In genomic region chr7:2224491-2224928, GRCh38 we compare ENCODE assay signal across 19 cellular contexts. TPM values are rescaled to one million over a fixed set of nuclear protein-coding genes. Genes with fewer than 3 reads are reported as not detected.
DNase-seq lines count a peak whose midpoint lies in the region; ATAC-seq and TF ChIP-seq lines count a peak whose summit lies in the region.
"Had no signal": no experiment of that assay in that cellular context is flagged by ENCODE, and none has a peak within 500 bp of the region (broad histone marks: within the 10 kb centered on the region; RNA-seq: fewer than 3 reads in every experiment).

No MANE protein-coding gene starts in this region.

- peaks cover 5% of the 10 kb centered on the region for H3K4me1 Mint-ChIP-seq in endodermal cell
- H3K4me1 Mint-ChIP-seq in neural crest cell = no peaks in the 10 kb centered on the region

- H3K9ac ChIP-seq in PC-3 (ENCODE audit: low read length) (peak overlapping the region; percentile 25; the same call in 1 of the 2 replicates), endodermal cell (ENCODE audit: extremely low read depth, low read length, poor library complexity, severe bottlenecking) (no peak overlapping the region)
- H3K9ac ChIP-seq: GM23248, KMS-11 had no signal

- DNase-seq in PC-3 = no peak
- no peak for DNase-seq in endodermal cell
- no peak for DNase-seq in neural crest cell (ENCODE audit: low read depth, low spot score)
- DNase-seq in suprapubic skin (ENCODE audit: low spot score in 2 of 2) = no peak
- DNase-seq in middle frontal gyrus (ENCODE audit: extremely low spot score, low spot score) = no peak
- no peak for DNase-seq in stomach
- DNase-seq: CD8-positive, alpha-beta T cell; DND-41; GF-D8; GM23248; NCI-H187 treated with DMSO at 0.1 percent for 48 hours; NCI-H2171; NCI-H446 treated with DMSO at 0.1 percent for 48 hours; NCI-H774; SJCRH30 had no signal

- POLR2A ChIA-PET in PC-3 (lab: Charles Lee; ENCODE audit: unreplicated experiment) = no interaction called here

- no peaks in the 10 kb centered on the region for H3K27me3 Mint-ChIP-seq in endodermal cell (ENCODE audit: insufficient read depth)
- no peaks in the 10 kb centered on the region for H3K27me3 Mint-ChIP-seq in neural crest cell (ENCODE audit: low read depth)

- no peak overlapping the region for H2AFZ ChIP-seq in PC-3 (ENCODE audit: low read length)
- H2AFZ ChIP-seq: GM23248 had no signal

- H3K27ac ChIP-seq in PC-3 (ENCODE audit: low read length) (peak overlapping the region; percentile 93), endodermal cell (ENCODE audit: low read depth, low read length) (no peak overlapping the region), suprapubic skin (peak overlapping the region; percentile 61), gastroesophageal sphincter (no peak overlapping the region), stomach (no peak overlapping the region)
- H3K27ac ChIP-seq: GM23248, KMS-11, SJCRH30 had no signal

- no peak for TF ChIP-seq CTCF in PC-3 (conservative IDR thresholded peaks at IDR 0.05; ENCODE audit: low read depth, low read length)
- no peak for TF ChIP-seq CTCF in endodermal cell (conservative IDR thresholded peaks at IDR 0.05)
- TF ChIP-seq CTCF in neural crest cell (conservative IDR thresholded peaks at IDR 0.05) = no peak
- TF ChIP-seq CTCF in suprapubic skin (IDR thresholded peaks at IDR 0.05) = no peak
- no peak for TF ChIP-seq CTCF in gastroesophageal sphincter (IDR thresholded peaks at IDR 0.05)
- no peak for TF ChIP-seq CTCF in stomach (IDR thresholded peaks at IDR 0.05)

- H3K4me1 ChIP-seq in PC-3 (ENCODE audit: insufficient read depth, low read length) (peaks cover 27% of the 10 kb centered on the region), endodermal cell (ENCODE audit: control insufficient read depth, insufficient read depth, low read length) (no peaks in the 10 kb centered on the region), suprapubic skin (peaks cover 10% of the 10 kb centered on the region), gastroesophageal sphincter (peaks cover 0 to 6% (median 0%) of the 10 kb centered on the region in 3 donors), stomach (no peaks in the 10 kb centered on the region)
- H3K4me1 ChIP-seq: SJCRH30 had no signal

- H3K79me2 ChIP-seq in PC-3 (ENCODE audit: low read length) = peaks cover 52% of the 10 kb centered on the region

- H3K4me3 ChIP-seq in PC-3 (ENCODE audit: low read length) (peak overlapping the region; percentile 41; the same call in 1 of the 2 replicates), endodermal cell (ENCODE audit: low read length) (no peak overlapping the region), suprapubic skin (no peak overlapping the region), gastroesophageal sphincter (no peak overlapping the region), stomach (no peak overlapping the region)
- H3K4me3 ChIP-seq: GM23248, SJCRH30 had no signal

- WGBS in endodermal cell (ENCODE audit: insufficient coverage in 1 of 2, insufficient read length in 1 of 2), 2 experiments = 96 to 98% methylated on average over 8 to 13 of the region's 13 CpGs
- 62% methylated on average over 12 of the region's 13 CpGs for WGBS in suprapubic skin
- WGBS in gastroesophageal sphincter (ENCODE audit: low coverage in 1 of 2), 2 donors = 87 to 100% methylated on average over 1 to 7 of the region's 13 CpGs
- WGBS in stomach, 5 donors = 89 to 93% (median 92%) methylated on average over 8 to 13 of the region's 13 CpGs

- H3K9me2 ChIP-seq in PC-3 (replicated peaks; ENCODE audit: low read length) = no peaks in the 10 kb centered on the region

- ATAC-seq in PC-3 = no peak
- ATAC-seq in gastroesophageal sphincter = no peak
- ATAC-seq in HG03432 (IDR thresholded peaks at IDR 0.05; ENCODE audit: unreplicated experiment) = no peak
- ATAC-seq: CD8-positive, alpha-beta T cell; HepG2 had no signal

- H4K20me1 ChIP-seq in PC-3 (ENCODE audit: low read length) = no peaks in the 10 kb centered on the region

- intact Hi-C loops in PC-3 (cut with micrococcal nuclease) (no loop called here), stomach (cut with DNase I; ENCODE audit: low total_unique reads) (loop anchor here (10.0 kb wide), 1 partner anchor 120 kb away; no protein-coding TSS in a partner anchor)

- H3K4me2 ChIP-seq in PC-3 (ENCODE audit: low read length) = peak overlapping the region; percentile 74
- H3K4me2 ChIP-seq: KMS-11 had no signal

- TF ChIP-seq EP300 in suprapubic skin (IDR thresholded peaks at IDR 0.05) = no peak
- no peak for TF ChIP-seq EP300 in gastroesophageal sphincter (IDR thresholded peaks at IDR 0.05)
- TF ChIP-seq EP300 in stomach (IDR thresholded peaks at IDR 0.05) = no peak

- H3K9me3 ChIP-seq in PC-3 (ENCODE audit: low read length) = no peaks in the 10 kb centered on the region
- H3K9me3 ChIP-seq in endodermal cell (ENCODE audit: control insufficient read depth, low read length) = no peaks in the 10 kb centered on the region
- no peaks in the 10 kb centered on the region for H3K9me3 ChIP-seq in suprapubic skin
- no peaks in the 10 kb centered on the region for H3K9me3 ChIP-seq in gastroesophageal sphincter
- H3K9me3 ChIP-seq in stomach = no peaks in the 10 kb centered on the region
- H3K9me3 ChIP-seq: SJCRH30 had no signal

- H3K9me3 Mint-ChIP-seq in endodermal cell (no peaks in the 10 kb centered on the region), neural crest cell (no peaks in the 10 kb centered on the region)
- H3K9me3 Mint-ChIP-seq: CD8-positive, alpha-beta T cell had no signal

- H3K27ac Mint-ChIP-seq in endodermal cell = peak overlapping the region; percentile 66
- no peak overlapping the region for H3K27ac Mint-ChIP-seq in neural crest cell (ENCODE audit: unreplicated experiment)
- H3K27ac Mint-ChIP-seq: CD8-positive, alpha-beta T cell had no signal

- peaks cover 32% of the 10 kb centered on the region for H3K36me3 ChIP-seq in PC-3 (ENCODE audit: low read depth, low read length)
- H3K36me3 ChIP-seq in endodermal cell (ENCODE audit: control insufficient read depth, insufficient read depth, low read length) = peaks cover 67% of the 10 kb centered on the region
- peaks cover 48% of the 10 kb centered on the region for H3K36me3 ChIP-seq in suprapubic skin
- H3K36me3 ChIP-seq in gastroesophageal sphincter = peaks cover 0 to 99% of the 10 kb centered on the region in 2 donors
- peaks cover 28 to 100% (median 98%) of the 10 kb centered on the region in 4 donors for H3K36me3 ChIP-seq in stomach

- TF ChIP-seq POLR2A in suprapubic skin (IDR thresholded peaks at IDR 0.05) (no peak), gastroesophageal sphincter (IDR thresholded peaks at IDR 0.05) (no peak), stomach (IDR thresholded peaks at IDR 0.05) (no peak)

- CTCF ChIA-PET in PC-3 (lab: Charles Lee) = interaction anchor here (0.7 kb wide), 1 partner anchor 124 kb away, joined by 3 read pairs; no protein-coding TSS in a partner anchor

- H3K4me3 Mint-ChIP-seq in endodermal cell (no peak overlapping the region), neural crest cell (peak overlapping the region; percentile 50)
- H3K4me3 Mint-ChIP-seq: CD8-positive, alpha-beta T cell had no signal

- TSS peak; percentile 14 for BruUV-seq in PC-3 (replicated peaks; lab: Mats Ljungman, UMichigan)

- H3K27me3 ChIP-seq in PC-3 (ENCODE audit: low read length) (no peaks in the 10 kb centered on the region), endodermal cell (ENCODE audit: control insufficient read depth, insufficient read depth, low read length, poor library complexity, severe bottlenecking) (no peaks in the 10 kb centered on the region), suprapubic skin (no peaks in the 10 kb centered on the region), gastroesophageal sphincter (no peaks in the 10 kb centered on the region), stomach (no peaks in the 10 kb centered on the region)
- H3K27me3 ChIP-seq: SJCRH30 had no signal

- H3K36me3 Mint-ChIP-seq in endodermal cell (ENCODE audit: low read depth) (peaks cover 60% of the 10 kb centered on the region), neural crest cell (ENCODE audit: low read depth) (peaks cover 8% of the 10 kb centered on the region)

- H3F3A ChIP-seq in PC-3 (ENCODE audit: low read length, unreplicated experiment) = no peaks in the 10 kb centered on the region

RNA-seq across cellular contexts. Expression of gene MAD1L1, which starts 8.2 kb away (rescaled TPM):
- total RNA-seq in PC-3 (2014; rRNA removed) = 88.4 and 146 TPM in 2 replicates
- 10 to 100 TPM; 59.1 to 61.4 TPM for total RNA-seq in endodermal cell
- 33.1 TPM for polyA plus RNA-seq in endodermal cell (2013, experiment 1 of 2)
- 29.4 TPM for polyA plus RNA-seq in endodermal cell (2013, experiment 2 of 2)
- total RNA-seq in neural crest cell = 49.7 and 53.8 TPM in 2 replicates
- 10 to 100 TPM; 53.2 to 69.8 (median 62.2) TPM for total RNA-seq in suprapubic skin
- 10 to 100 TPM; 22.3 to 56.6 (median 35.0) TPM for total RNA-seq in gastroesophageal sphincter
- total RNA-seq in stomach = 100 to 1,000 TPM in 1 of 5 donors, 10 to 100 TPM in 4; 12.8 to 469 (median 25.0) TPM
- polyA plus RNA-seq in stomach = 10 to 100 TPM; 25.8 to 36.0 (median 28.7) TPM

RNA-seq across cellular contexts. Expression of gene MRM2, which starts 17.5 kb away (rescaled TPM):
- total RNA-seq in PC-3 (2014; rRNA removed) (42.6 and 42.9 TPM in 2 replicates), endodermal cell (10 to 100 TPM; 38.9 TPM), neural crest cell (45.1 and 48.5 TPM in 2 replicates), suprapubic skin (10 to 100 TPM; 11.3 to 41.8 (median 19.8) TPM), gastroesophageal sphincter (10 to 100 TPM; 16.0 to 21.9 (median 17.8) TPM), stomach (10 to 100 TPM in 4 of 5 donors, 1 to 10 TPM in 1; 9.9 to 19.1 (median 17.1) TPM)
- polyA plus RNA-seq in endodermal cell (2013, experiment 1 of 2) = 33.3 TPM
- 31.5 TPM for polyA plus RNA-seq in endodermal cell (2013, experiment 2 of 2)
- polyA plus RNA-seq in stomach = 10 to 100 TPM; 17.4 to 22.3 (median 18.7) TPM

RNA-seq across cellular contexts. Expression of gene NUDT1, which starts 17.5 kb away (rescaled TPM):
- total RNA-seq in PC-3 (2014; rRNA removed) = 58.5 and 59.3 TPM in 2 replicates
- 10 to 100 TPM; 56.0 to 84.7 TPM for total RNA-seq in endodermal cell
- polyA plus RNA-seq in endodermal cell (2013, experiment 1 of 2) = 64.0 TPM
- polyA plus RNA-seq in endodermal cell (2013, experiment 2 of 2) = 61.0 TPM
- 54.9 and 60.2 TPM in 2 replicates for total RNA-seq in neural crest cell
- total RNA-seq in suprapubic skin = 10 to 100 TPM; 24.1 to 39.4 (median 28.3) TPM
- 10 to 100 TPM in 2 of 4 donors, 1 to 10 TPM in 2; 4.3 to 15.9 (median 10.6) TPM for total RNA-seq in gastroesophageal sphincter
- total RNA-seq in stomach = 1 to 10 TPM in 3 of 5 donors, not detected in 2; 4.6 to 8.1 (median 6.2) TPM
- polyA plus RNA-seq in stomach = 10 to 100 TPM; 15.9 to 37.1 (median 28.6) TPM

Comparison
In these comparisons a context has a peak if more than half of its experiments do, and no peak if none do; other contexts are left out.
1. H3K27ac ChIP-seq: peak in PC-3 (single experiment) and suprapubic skin (single experiment); none in endodermal cell (single experiment), gastroesophageal sphincter (0 of 4) and stomach (0 of 5).